ENCODE assay signal across 17 cellular contexts in genomic region chr1:118143828-118144227, GRCh38. TPM values are rescaled to one million over a fixed set of nuclear protein-coding genes. Genes with fewer than 3 reads are reported as not detected.
DNase-seq lines count a peak whose midpoint lies in the region; ATAC-seq, FAIRE-seq and TF ChIP-seq lines count a peak whose summit lies in the region.
"Had no signal": no experiment of that assay in that cellular context is flagged by ENCODE, and none has a peak within 500 bp of the region (broad histone marks: within the 10 kb centered on the region; RNA-seq: fewer than 3 reads in every experiment).

No MANE protein-coding gene starts in this region.

- H3K23ac ChIP-seq in H9 (ENCODE audit: insufficient read length, low read depth, low read length): no peak overlapping the region

- H3K36me3 ChIP-seq in thyroid gland (no peaks in the 10 kb centered on the region), kidney (ENCODE audit: control insufficient read depth in 1 of 2, insufficient read depth in 2 of 2, low read length in 2 of 2) (no peaks in the 10 kb centered on the region)
- H3K36me3 ChIP-seq: SJCRH30 had no signal

- TF ChIP-seq POLR2A in thyroid gland (IDR thresholded peaks at IDR 0.05): no peak

- no peak for DNase-seq in H9
- DNase-seq in astrocyte of the hippocampus (ENCODE audit: low read depth, low spot score): peak; percentile 91
- peak; percentile 5 for DNase-seq in myocyte (ENCODE audit: low read depth)
- peak; percentile 52 to 61 for DNase-seq in thyroid gland
- DNase-seq in kidney: no peak
- DNase-seq in urothelium cell line (ENCODE audit: low spot score): no peak
- DNase-seq: CD8-positive, alpha-beta memory T cell; DND-41; NCI-H1436; NCI-H2029 treated with DMSO at 0.1 percent for 48 hours; NCI-H524; RPMI8226; SJCRH30 had no signal

- H2BK20ac ChIP-seq in H9 (ENCODE audit: low read depth, low read length, poor library complexity, severe bottlenecking): no peak overlapping the region

- H3K79me1 ChIP-seq in H9 (ENCODE audit: insufficient read depth, low read depth, low read length, poor library complexity, severe bottlenecking): no peaks in the 10 kb centered on the region

- no peak overlapping the region for H4K8ac ChIP-seq in H9 (replicated peaks; ENCODE audit: insufficient read length, low read depth, low read length)

- no peak overlapping the region for H3K18ac ChIP-seq in H9 (ENCODE audit: insufficient read length, low read depth, low read length)

- FAIRE-seq in kidney (lab: Jason Lieb, UNC): no peak
- no peak for FAIRE-seq in urothelium cell line (lab: Jason Lieb, UNC)
- FAIRE-seq: H54, HepG2 had no signal

- H4K91ac ChIP-seq in H9 (ENCODE audit: insufficient read length, low read depth, low read length): no peak overlapping the region

- no peaks in the 10 kb centered on the region for H4K20me1 ChIP-seq in H9 (ENCODE audit: control insufficient read depth, insufficient read depth, insufficient read length)

- peaks cover 13 to 20% of the 10 kb centered on the region in 2 experiments for H3K4me1 Mint-ChIP-seq in H9
- H3K4me1 Mint-ChIP-seq: CD8-positive, alpha-beta memory T cell had no signal

- peaks cover 0 to 3% (median 0%) of the 10 kb centered on the region in 3 experiments; a peak in 3 of 7 replicates for H3K36me3 Mint-ChIP-seq in H9 (ENCODE audit: insufficient read depth in 1 of 3, low read depth in 3 of 3)
- H3K36me3 Mint-ChIP-seq: CD8-positive, alpha-beta memory T cell had no signal

- H3K27me3 ChIP-seq in H9 (ENCODE audit: insufficient read depth, low read length) (no peaks in the 10 kb centered on the region), thyroid gland (no peaks in the 10 kb centered on the region)
- H3K27me3 ChIP-seq: SJCRH30 had no signal

- no peak overlapping the region for H2BK5ac ChIP-seq in H9 (ENCODE audit: insufficient read length, low read length)

- peaks cover 0 to 6% of the 10 kb centered on the region in 2 experiments; a peak in 2 of 5 replicates for H3K9me3 Mint-ChIP-seq in H9

- no peak overlapping the region for H2BK15ac ChIP-seq in H9 (ENCODE audit: low read depth, low read length)

- H3K9me3 ChIP-seq in H9 (ENCODE audit: control insufficient read depth, low read depth, low read length): no peaks in the 10 kb centered on the region
- no peaks in the 10 kb centered on the region for H3K9me3 ChIP-seq in thyroid gland
- H3K9me3 ChIP-seq in kidney (ENCODE audit: control insufficient read depth in 1 of 2, low read length in 2 of 2): no peaks in the 10 kb centered on the region
- H3K9me3 ChIP-seq: SJCRH30 had no signal

- H3K9ac ChIP-seq in H9 (ENCODE audit: extremely low read depth, insufficient read length, low read length): no peak overlapping the region
- H3K9ac ChIP-seq in kidney (ENCODE audit: low read length in 2 of 2): no peak overlapping the region

- H2AFZ ChIP-seq in H9 (ENCODE audit: low read length): no peak overlapping the region

- H3K27ac ChIP-seq in H9 (ENCODE audit: insufficient read length, low read depth, low read length): no peak overlapping the region
- H3K27ac ChIP-seq in thyroid gland: no peak overlapping the region
- H3K27ac ChIP-seq in kidney (ENCODE audit: low read depth in 2 of 2, low read length in 2 of 2): no peak overlapping the region
- H3K27ac ChIP-seq: SJCRH30 had no signal

- H3K14ac ChIP-seq in H9 (ENCODE audit: insufficient read depth, low read length): peak overlapping the region; percentile 49; the same call in 1 of the 2 replicates

- TF ChIP-seq CTCF in H9 (conservative IDR thresholded peaks at IDR 0.05) (no peak), thyroid gland (IDR thresholded peaks at IDR 0.05) (no peak), kidney (IDR thresholded peaks at IDR 0.05; ENCODE audit: borderline replicate concordance, extremely low read depth, insufficient read depth) (no peak)

- no peak overlapping the region for H3K56ac ChIP-seq in H9 (ENCODE audit: insufficient read length, low read depth, low read length)

- WGBS in H9 (ENCODE audit: extremely low coverage, insufficient read length, low lambda C conversion rate): no CpG with 5 or more reads among the region's 2 CpGs
- WGBS in thyroid gland, 2 donors: 26 to 40% methylated on average over 2 of the region's 2 CpGs

- H3K4me3 Mint-ChIP-seq in H9: no peak overlapping the region
- H3K4me3 Mint-ChIP-seq: CD8-positive, alpha-beta memory T cell had no signal

- H2BK120ac ChIP-seq in H9 (ENCODE audit: low read depth, low read length, poor library complexity, severe bottlenecking): no peak overlapping the region

- no peak overlapping the region for H4K5ac ChIP-seq in H9 (ENCODE audit: insufficient read length, low read depth, low read length)

- ATAC-seq in GM18909 (IDR thresholded peaks at IDR 0.05; ENCODE audit: poor library complexity, unreplicated experiment): no peak
- ATAC-seq: HepG2 had no signal

- H3K27me3 Mint-ChIP-seq in H9 (ENCODE audit: low read depth): no peaks in the 10 kb centered on the region; the same call in 1 of the 2 replicates
- H3K27me3 Mint-ChIP-seq: CD8-positive, alpha-beta memory T cell had no signal

- no peak overlapping the region; a peak in 1 of 7 replicates for H3K27ac Mint-ChIP-seq in H9
- H3K27ac Mint-ChIP-seq: CD8-positive, alpha-beta memory T cell had no signal

- no peak overlapping the region for H3T11ph ChIP-seq in H9 (ENCODE audit: low read length)

- intact Hi-C loops in thyroid gland (cut with DNase I): no loop called here
- intact Hi-C loops in kidney (cut with DNase I): no loop called here

- H3K4me1 ChIP-seq in H9 (ENCODE audit: insufficient read depth, low read length): no peaks in the 10 kb centered on the region
- H3K4me1 ChIP-seq in thyroid gland: peaks cover 8 to 17% of the 10 kb centered on the region in 2 donors
- H3K4me1 ChIP-seq in kidney (ENCODE audit: control insufficient read depth in 1 of 2, insufficient read depth in 1 of 2, low read depth in 1 of 2, low read length in 2 of 2): no peaks in the 10 kb centered on the region

- H2AK5ac ChIP-seq in H9 (ENCODE audit: insufficient read length, low read length): no peak overlapping the region

- no peak overlapping the region for H2BK12ac ChIP-seq in H9 (ENCODE audit: insufficient read length, low read depth, low read length)

- H3K23me2 ChIP-seq in H9 (ENCODE audit: insufficient read length, low read depth, low read length, poor library complexity, severe bottlenecking): no peaks in the 10 kb centered on the region

- no peak overlapping the region for H3K4me3 ChIP-seq in thyroid gland (replicated peaks in 1 of 3)
- H3K4me3 ChIP-seq in kidney (ENCODE audit: low read length in 2 of 2): no peak overlapping the region
- H3K4me3 ChIP-seq: SJCRH30 had no signal

- H3K79me2 ChIP-seq in H9 (ENCODE audit: insufficient read depth, low read length): no peaks in the 10 kb centered on the region

- H3K4me2 ChIP-seq in H9 (ENCODE audit: insufficient read depth, insufficient read length, low read length): no peak overlapping the region

- no peak overlapping the region for H3K4ac ChIP-seq in H9 (ENCODE audit: low read depth, low read length)

RNA-seq across cellular contexts. Expression of gene SPAG17, which starts 41.2 kb away (rescaled TPM):
- 0.37 and 1.1 TPM in 2 replicates for total RNA-seq in H9 (2021)
- not detected in 2 replicates for total RNA-seq in myocyte
- not detected for polyA plus RNA-seq in myocyte (2012)
- total RNA-seq in thyroid gland: 10 to 100 TPM in 2 of 4 donors, 1 to 10 TPM in 1, under 1 TPM in 1; 0.81 to 14.6 (median 8.5) TPM
- total RNA-seq in kidney: 10.4 TPM
- polyA plus RNA-seq in kidney (ENCODE audit: insufficient read depth, low read depth, low replicate concordance): 8.7 TPM
- total RNA-seq: CD8-positive, alpha-beta memory T cell; HepG2 had no signal
- polyA plus RNA-seq: AG04450; CD8-positive, alpha-beta memory T cell; HepG2 had no signal

Comparison
In these comparisons a context has a peak if more than half of its experiments do, and no peak if none do; other contexts are left out.
1. DNase-seq: peak in astrocyte of the hippocampus (single experiment), myocyte (single experiment) and thyroid gland (2 of 2); none in H9 (single experiment), kidney (single experiment) and urothelium cell line (single experiment).